Comparison of ENCODE assay signal across 10 cellular contexts in genomic region chr12:27974735-27975221, GRCh38. TPM values are rescaled to one million over a fixed set of nuclear protein-coding genes. Genes with fewer than 3 reads are reported as not detected.
DNase-seq lines count a peak whose midpoint lies in the region; ATAC-seq and TF ChIP-seq lines count a peak whose summit lies in the region.
"Had no signal": no experiment of that assay in that cellular context is flagged by ENCODE, and none has a peak within 500 bp of the region (broad histone marks: within the 10 kb centered on the region; RNA-seq: fewer than 3 reads in every experiment).

No MANE protein-coding gene starts in this region.

- peaks cover 14% of the 10 kb centered on the region for H3K4me1 Mint-ChIP-seq in MCF 10A (ENCODE audit: insufficient read depth, unreplicated experiment)

- intact Hi-C loops in breast epithelium (cut with DNase I; ENCODE audit: low total_unique reads) (no loop called here), MCF 10A (cut with micrococcal nuclease) (no loop called here), lower lobe of right lung (cut with DNase I) (no loop called here), upper lobe of right lung (cut with DNase I) (no loop called here)

- no peak for TF ChIP-seq POLR2A in breast epithelium (IDR thresholded peaks at IDR 0.05)

- TF ChIP-seq CTCF in breast epithelium (IDR thresholded peaks at IDR 0.05) (no peak), MCF 10A (IDR thresholded peaks at IDR 0.05; ENCODE audit: unreplicated experiment) (no peak), cardiac fibroblast (IDR thresholded peaks at IDR 0.05; ENCODE audit: low read depth, low read length) (no peak), lower lobe of right lung (IDR thresholded peaks at IDR 0.05) (no peak), upper lobe of right lung (IDR thresholded peaks at IDR 0.05) (no peak)

- H3K4me1 ChIP-seq in breast epithelium: no peaks in the 10 kb centered on the region
- H3K4me1 ChIP-seq in lower lobe of right lung: peaks cover 16% of the 10 kb centered on the region
- peaks cover 13% of the 10 kb centered on the region for H3K4me1 ChIP-seq in upper lobe of right lung

- H3K4me3 Mint-ChIP-seq in MCF 10A (ENCODE audit: unreplicated experiment): no peak overlapping the region

- H3K4me3 ChIP-seq in breast epithelium (peak overlapping the region; percentile 31 to 56 (median 36)), cardiac fibroblast (replicated peaks in 1 of 2; ENCODE audit: low read depth in 2 of 2, low read length in 2 of 2) (peak overlapping the region; percentile 36 to 50), lower lobe of right lung (peak overlapping the region; percentile 3), upper lobe of right lung (peak overlapping the region; percentile 10)

- H3K27me3 Mint-ChIP-seq in MCF 10A (ENCODE audit: insufficient read depth, unreplicated experiment): no peaks in the 10 kb centered on the region

- ATAC-seq in lower lobe of right lung (peak in 1 of 2 donors; percentile 7), upper lobe of right lung (no peak)

- H3K27me3 ChIP-seq in breast epithelium: peaks cover 0 to 19% of the 10 kb centered on the region in 2 donors
- H3K27me3 ChIP-seq in lower lobe of right lung (ENCODE audit: low read depth): peaks cover 74% of the 10 kb centered on the region
- peaks cover 63% of the 10 kb centered on the region for H3K27me3 ChIP-seq in upper lobe of right lung

- H3K36me3 ChIP-seq in breast epithelium: no peaks in the 10 kb centered on the region
- no peaks in the 10 kb centered on the region for H3K36me3 ChIP-seq in lower lobe of right lung
- no peaks in the 10 kb centered on the region for H3K36me3 ChIP-seq in upper lobe of right lung

- DNase-seq in breast epithelium (ENCODE audit: low spot score in 2 of 2) (no peak), MCF 10A (ENCODE audit: unreplicated experiment) (no peak), cardiac fibroblast (ENCODE audit: low read depth in 2 of 2) (no peak), lower lobe of right lung (no peak), upper lobe of right lung (no peak), cerebellar nuclear complex (lab: John Stamatoyannopoulos, UW) (no peak), NCI-H748 treated with DMSO at 0.1 percent for 48 hours (lab: John Stamatoyannopoulos, UW) (no peak), T-helper 2 cell (no peak)
- DNase-seq: activated CD4-positive, alpha-beta T cell treated with anti-CD3 and anti-CD28 coated beads for 1 hour had no signal

- no peaks in the 10 kb centered on the region for H3K9me3 ChIP-seq in breast epithelium
- H3K9me3 ChIP-seq in lower lobe of right lung: no peaks in the 10 kb centered on the region
- H3K9me3 ChIP-seq in upper lobe of right lung: no peaks in the 10 kb centered on the region

- H3K27ac ChIP-seq in breast epithelium (no peak overlapping the region), lower lobe of right lung (no peak overlapping the region), upper lobe of right lung (no peak overlapping the region)

- POLR2A ChIA-PET in MCF 10A (lab: Yijun Ruan, JAX): interaction anchor here (1.0 kb wide), 1 partner anchor 14 kb away, joined by 3 read pairs; no protein-coding TSS in a partner anchor

- CTCF ChIA-PET in MCF 10A (lab: Yijun Ruan, JAX): no interaction called here

- no TSS peak for BruUV-seq in MCF 10A (replicated peaks; lab: Mats Ljungman, UMichigan)

- H3K36me3 Mint-ChIP-seq in MCF 10A (ENCODE audit: insufficient read depth, unreplicated experiment): no peaks in the 10 kb centered on the region

- no peak overlapping the region for H3K27ac Mint-ChIP-seq in MCF 10A (ENCODE audit: low read depth, unreplicated experiment)

- H3K9me3 Mint-ChIP-seq in MCF 10A (ENCODE audit: unreplicated experiment): no peaks in the 10 kb centered on the region

RNA-seq across cellular contexts. Expression of gene PTHLH, which starts 2.2 kb away (rescaled TPM):
- total RNA-seq in breast epithelium: 1 to 10 TPM; 2.4 to 7.5 (median 2.9) TPM
- 3.8 and 5.4 TPM in 2 replicates for total RNA-seq in MCF 10A (2022)
- total RNA-seq in lower lobe of right lung: 0.21 TPM
- 1.9 TPM for total RNA-seq in upper lobe of right lung
- total RNA-seq: cerebellum had no signal
